Comparison of ENCODE assay signal across 8 cellular contexts in genomic region chr18:77650799-77651385, GRCh38.
A peak's percentile ranks its signal among the peaks of the same experiment; 100 is the strongest.
DNase-seq lines count a peak whose midpoint lies in the region; ATAC-seq and TF ChIP-seq lines count a peak whose summit lies in the region.

No MANE protein-coding gene starts in this region.

- no peaks in the 10 kb centered on the region for H3K4me1 Mint-ChIP-seq in CD4-positive, alpha-beta T cell (ENCODE audit: low read depth)

- no peaks in the 10 kb centered on the region for H4K20me1 ChIP-seq in neural cell (ENCODE audit: insufficient read depth)

- peak in 9 of 10 experiments; percentile 15 to 63 (median 33) for DNase-seq in CD4-positive, alpha-beta T cell
- DNase-seq in NCI-H774 (lab: John Stamatoyannopoulos, UW) (peak; percentile 79), activated T-cell treated with anti-CD3 and anti-CD28 coated beads for 48 hours (ENCODE audit: low read depth) (peak; percentile 59), fibroblast of peridontal ligament (ENCODE audit: extremely low read depth) (peak; percentile 1), thyroid gland (peak; percentile 50 to 59)

- H3K27ac ChIP-seq in CD4-positive, alpha-beta T cell (ENCODE audit: low read depth, low read length): no peak overlapping the region
- no peak overlapping the region for H3K27ac ChIP-seq in neural cell (ENCODE audit: low read length)
- H3K27ac ChIP-seq in thyroid gland: no peak overlapping the region

- H3K9ac ChIP-seq in neural cell (ENCODE audit: low read length): no peak overlapping the region

- H3K4me3 ChIP-seq in neural cell (ENCODE audit: low read length) (peak overlapping the region; percentile 26), thyroid gland (replicated peaks in 1 of 3) (no peak overlapping the region)

- H3K9me3 ChIP-seq in CD4-positive, alpha-beta T cell (ENCODE audit: control insufficient read depth, low read length): no peaks in the 10 kb centered on the region
- H3K9me3 ChIP-seq in neural cell (ENCODE audit: low read length): no peaks in the 10 kb centered on the region
- H3K9me3 ChIP-seq in thyroid gland: no peaks in the 10 kb centered on the region

- peak; percentile 52 for TF ChIP-seq CTCF in CD4-positive, alpha-beta T cell (IDR thresholded peaks at IDR 0.05)
- peak; percentile 89 for TF ChIP-seq CTCF in neural cell (IDR thresholded peaks at IDR 0.05; ENCODE audit: poor library complexity, severe bottlenecking)
- peak; percentile 33 to 85 (median 44) for TF ChIP-seq CTCF in thyroid gland (IDR thresholded peaks at IDR 0.05)

- intact Hi-C loops in CD4-positive, alpha-beta T cell (cut with DNase I, micrococcal nuclease): loop anchor here (2.0 to 10.0 kb wide), 5 partner anchors 649 to 849 kb away; no protein-coding TSS in a partner anchor
- intact Hi-C loops in thyroid gland (cut with DNase I): no loop called here

- no peak overlapping the region for H3K27ac Mint-ChIP-seq in CD4-positive, alpha-beta T cell

- WGBS in thyroid gland, 2 donors: 9 to 11% methylated on average over 24 to 28 of the region's 28 CpGs

- no peaks in the 10 kb centered on the region for H3K79me2 ChIP-seq in neural cell (replicated peaks; ENCODE audit: insufficient read depth, low read length)

- H3K9me3 Mint-ChIP-seq in CD4-positive, alpha-beta T cell: no peaks in the 10 kb centered on the region

- peak; percentile 92 for TF ChIP-seq RAD21 in neural cell (conservative IDR thresholded peaks at IDR 0.05)

- H3K4me3 Mint-ChIP-seq in CD4-positive, alpha-beta T cell: no peak overlapping the region

- H3F3A ChIP-seq in neural cell (ENCODE audit: insufficient read depth, low read length, poor library complexity, severe bottlenecking): no peaks in the 10 kb centered on the region

- H3K27me3 Mint-ChIP-seq in CD4-positive, alpha-beta T cell: peaks cover 24% of the 10 kb centered on the region

- POLR2A ChIA-PET in CD4-positive, alpha-beta T cell (lab: Charles Lee): no interaction called here

- no peaks in the 10 kb centered on the region for H3K36me3 Mint-ChIP-seq in CD4-positive, alpha-beta T cell (ENCODE audit: low read depth)

- H3K36me3 ChIP-seq in neural cell (ENCODE audit: insufficient read depth, low read length): no peaks in the 10 kb centered on the region
- no peaks in the 10 kb centered on the region for H3K36me3 ChIP-seq in thyroid gland

- no peak for TF ChIP-seq POLR2A in thyroid gland (IDR thresholded peaks at IDR 0.05)

- CTCF ChIA-PET in CD4-positive, alpha-beta T cell (lab: Charles Lee): interaction anchor here (0.6 kb wide), 2 partner anchors 728 to 849 kb away, joined by 3 read pairs; no protein-coding TSS in a partner anchor

- H3K4me2 ChIP-seq in neural cell (ENCODE audit: low read length): no peak overlapping the region

- H3K27me3 ChIP-seq in CD4-positive, alpha-beta T cell (ENCODE audit: control insufficient read depth, insufficient read depth, low read length): peaks cover 14% of the 10 kb centered on the region
- H3K27me3 ChIP-seq in neural cell (ENCODE audit: insufficient read depth, low read depth, low read length) (no peaks in the 10 kb centered on the region), thyroid gland (no peaks in the 10 kb centered on the region)

- TF ChIP-seq EP300 in neural cell (conservative IDR thresholded peaks at IDR 0.05; ENCODE audit: poor library complexity, severe bottlenecking): no peak

- peak; percentile 44 for ATAC-seq in CD4-positive, alpha-beta T cell (ENCODE audit: poor library complexity)
- ATAC-seq in GM19351 (IDR thresholded peaks at IDR 0.05; ENCODE audit: unreplicated experiment): peak; percentile 90
- ATAC-seq in HG03457 (IDR thresholded peaks at IDR 0.05; ENCODE audit: unreplicated experiment): peak; percentile 74

- H2AFZ ChIP-seq in neural cell (ENCODE audit: low read depth, low read length): no peak overlapping the region

- H3K4me1 ChIP-seq in thyroid gland: no peaks in the 10 kb centered on the region

- H3K9me2 ChIP-seq in neural cell (ENCODE audit: insufficient read depth, low read length): no peaks in the 10 kb centered on the region

TF ChIP-seq in neural cell, 6 proteins besides CTCF, POLR2A, EP300 and RAD21:
- TF ChIP-seq SMC3 (conservative IDR thresholded peaks at IDR 0.05; ENCODE audit: poor library complexity) (peak; percentile 89), EZH2 (IDR thresholded peaks at IDR 0.05; ENCODE audit: borderline replicate concordance, insufficient read depth, low read length, poor library complexity, severe bottlenecking) (no peak), TAF1 (IDR thresholded peaks at IDR 0.05; ENCODE audit: low read depth) (no peak), POLR2AphosphoS5 (IDR thresholded peaks at IDR 0.05) (no peak), REST (IDR thresholded peaks at IDR 0.05; ENCODE audit: borderline replicate concordance) (no peak), MXI1 (conservative IDR thresholded peaks at IDR 0.05; ENCODE audit: poor library complexity, severe bottlenecking) (no peak)

Comparison
In these comparisons a context has a peak if more than half of its experiments do, and no peak if none do; other contexts are left out.
1. DNase-seq: peak in every context shown above with its lines; median percentile 79 in NCI-H774; 59 in activated T-cell treated with anti-CD3 and anti-CD28 coated beads for 48 hours; 54 in thyroid gland; 33 in CD4-positive, alpha-beta T cell; 1 in fibroblast of peridontal ligament.